18 cellular contexts compared by ENCODE assay signal in the genomic region with DNA sequence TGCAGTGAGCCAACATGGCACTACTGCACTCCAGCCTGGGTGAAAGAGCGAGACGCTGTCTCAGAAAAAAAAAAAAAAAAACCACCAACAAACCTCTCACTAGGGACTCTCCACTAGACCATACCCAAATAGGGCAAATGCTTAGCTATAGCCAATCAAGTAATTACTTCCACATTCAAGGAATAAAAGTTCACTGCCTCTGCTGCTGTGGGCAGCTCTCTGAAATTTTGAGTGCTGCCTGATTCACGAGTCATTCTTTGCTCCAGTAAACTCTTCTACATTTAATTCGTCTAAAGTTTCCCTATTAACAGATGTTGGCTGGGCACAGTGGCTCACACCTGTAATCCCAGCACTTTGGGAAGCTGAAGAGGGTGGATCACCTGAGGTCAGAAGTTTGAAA. TPM values are rescaled to one million over a fixed set of nuclear protein-coding genes. Genes with fewer than 3 reads are reported as not detected.
DNase-seq lines count a peak whose midpoint lies in the region; ATAC-seq and TF ChIP-seq lines count a peak whose summit lies in the region.
"Had no signal": no experiment of that assay in that cellular context is flagged by ENCODE, and none has a peak within 500 bp of the region (broad histone marks: within the 10 kb centered on the region; RNA-seq: fewer than 3 reads in every experiment).

No MANE protein-coding gene starts in this region.

- H3K36me3 ChIP-seq in GM23248 (ENCODE audit: low read depth) (no peaks in the 10 kb centered on the region), mesenchymal stem cell (ENCODE audit: control insufficient read depth in 1 of 2, insufficient read depth in 2 of 2, low read depth in 1 of 2, low read length in 2 of 2) (no peaks in the 10 kb centered on the region)

- H3K9ac ChIP-seq in GM23248 (no peak overlapping the region), mesenchymal stem cell (ENCODE audit: low read length) (peak overlapping the region; percentile 43)

- no peaks in the 10 kb centered on the region for H3K9me2 ChIP-seq in GM23248 (ENCODE audit: insufficient read depth)

- H4K8ac ChIP-seq in mesenchymal stem cell (ENCODE audit: low read length), result no peak overlapping the region

- no peak overlapping the region for H3K14ac ChIP-seq in mesenchymal stem cell (ENCODE audit: low read length in 2 of 2)

- H3K4ac ChIP-seq in mesenchymal stem cell (ENCODE audit: low read depth in 1 of 2, low read length in 2 of 2), result no peak overlapping the region

- H2BK15ac ChIP-seq in mesenchymal stem cell (ENCODE audit: low read depth, poor library complexity, severe bottlenecking), result no peak overlapping the region

- no peak overlapping the region for H3K4me2 ChIP-seq in GM23248 (ENCODE audit: unreplicated experiment)
- H3K4me2 ChIP-seq in mesenchymal stem cell (ENCODE audit: low read length, poor library complexity, severe bottlenecking), result no peak overlapping the region

- in situ Hi-C loops in ACHN (cut with HindIII; ENCODE audit: low pct_ligation_motif_present, low pct_unique_long_range_greater_than_20kb, low sequenced_read_pairs) (no loop called here), GM23248 (cut with MboI) (loop anchor here (25.0 kb wide), 1 partner anchor 866 kb away; a partner anchor contains a TSS)

- H3F3A ChIP-seq in GM23248 (ENCODE audit: insufficient read depth), result no peaks in the 10 kb centered on the region

- 17 to 32% methylated on average over 3 to 4 of the region's 4 CpGs for WGBS in GM23248 (ENCODE audit: low coverage in 1 of 2, low lambda C conversion rate in 2 of 2, missing lambda C conversion rate in 2 of 2), 2 experiments
- WGBS in mesenchymal stem cell, result 92% methylated on average over 3 of the region's 4 CpGs

- no peak overlapping the region for H4K91ac ChIP-seq in mesenchymal stem cell (ENCODE audit: low read length)

- H2AFZ ChIP-seq in GM23248, result peak overlapping the region; percentile 60
- no peak overlapping the region for H2AFZ ChIP-seq in mesenchymal stem cell (ENCODE audit: low read depth, low read length)

- peaks cover 5% of the 10 kb centered on the region; the same call in 1 of the 2 replicates for H3K4me1 ChIP-seq in GM23248 (ENCODE audit: insufficient read depth)
- H3K4me1 ChIP-seq in mesenchymal stem cell (ENCODE audit: control insufficient read depth, insufficient read depth, low read depth, low read length), result no peaks in the 10 kb centered on the region

- H3K9me3 ChIP-seq in GM23248 (ENCODE audit: low read depth) (no peaks in the 10 kb centered on the region), mesenchymal stem cell (ENCODE audit: control insufficient read depth, low read length) (no peaks in the 10 kb centered on the region)

- H2BK120ac ChIP-seq in mesenchymal stem cell (ENCODE audit: low read depth, low read length), result no peak overlapping the region

- H4K20me1 ChIP-seq in GM23248 (ENCODE audit: insufficient read depth), result no peaks in the 10 kb centered on the region

- H3K27ac ChIP-seq in GM23248, result no peak overlapping the region
- H3K27ac ChIP-seq in mesenchymal stem cell (ENCODE audit: low read length, poor library complexity, severe bottlenecking), result no peak overlapping the region
- H3K27ac ChIP-seq: C4-2B had no signal

- no peak for TF ChIP-seq CTCF in choroid plexus epithelial cell (conservative IDR thresholded peaks at IDR 0.05; ENCODE audit: low read depth, low read length)

- no peaks in the 10 kb centered on the region for H3K27me3 ChIP-seq in GM23248 (replicated peaks; ENCODE audit: insufficient read depth)
- no peaks in the 10 kb centered on the region for H3K27me3 ChIP-seq in mesenchymal stem cell (ENCODE audit: control insufficient read depth in 1 of 2, insufficient read depth in 1 of 2, low read length in 2 of 2)

- no peak for ATAC-seq in HG03039 (IDR thresholded peaks at IDR 0.05; ENCODE audit: unreplicated experiment)

- H3K18ac ChIP-seq in mesenchymal stem cell (ENCODE audit: low read depth in 1 of 2, low read length in 2 of 2), result no peak overlapping the region

- no peak overlapping the region for H2BK12ac ChIP-seq in mesenchymal stem cell (ENCODE audit: low read length in 2 of 2)

- H2BK5ac ChIP-seq in mesenchymal stem cell (ENCODE audit: low read depth, low read length, poor library complexity, severe bottlenecking), result no peak overlapping the region

- H3K79me2 ChIP-seq in GM23248 (ENCODE audit: insufficient read depth), result peaks cover 2% of the 10 kb centered on the region

- H3K23ac ChIP-seq in mesenchymal stem cell (ENCODE audit: low read length in 2 of 2), result no peak overlapping the region

- peak; percentile 17 for DNase-seq in ACHN
- peak; percentile 49 for DNase-seq in GM23248
- DNase-seq in choroid plexus epithelial cell (ENCODE audit: low read depth), result peak; percentile 46
- no peak for DNase-seq in mesenchymal stem cell
- no peak for DNase-seq in SKM-1 (lab: John Stamatoyannopoulos, UW; ENCODE audit: unreplicated experiment)
- no peak for DNase-seq in activated effector memory CD4-positive, alpha-beta T cell treated with anti-CD3 and anti-CD28 coated beads, Interleukin-2, amount 50 U/mL, for 16 hours
- no peak for DNase-seq in GOT3 (lab: John Stamatoyannopoulos, UW)
- DNase-seq: 8988T; DMS153; EL; KBM-7; NCI-H1417 treated with DMSO at 0.1 percent for 48 hours; NCI-H1930; NCI-H526 treated with DMSO at 0.1 percent for 48 hours; NK-92 treated with Interleukin-12 subunit alpha and Interleukin-12 subunit beta, amount 100 ng/mL, for 24 hours; SHP77 treated with DMSO at 0.1 percent for 48 hours had no signal

- H2AK5ac ChIP-seq in mesenchymal stem cell (ENCODE audit: low read length, severe bottlenecking), result no peak overlapping the region

- H3K79me1 ChIP-seq in mesenchymal stem cell (replicated peaks; ENCODE audit: low read length, poor library complexity, severe bottlenecking), result no peaks in the 10 kb centered on the region

- H3K4me3 ChIP-seq in GM23248 (no peak overlapping the region), choroid plexus epithelial cell (ENCODE audit: low read depth, low read length) (no peak overlapping the region), mesenchymal stem cell (ENCODE audit: insufficient read depth in 1 of 2, low read depth in 1 of 2, low read length in 2 of 2) (no peak overlapping the region)

RNA-seq across cellular contexts. Expression of a gene that starts 4.7 kb away (rescaled TPM):
- 31.7 and 31.8 TPM in 2 replicates for total RNA-seq in GM23248 (2014; rRNA removed; shearing (Covaris generic))
- polyA plus RNA-seq in GM23248 (2016; fragmentation: Nextera tagmentation; extraction: Ambion mirVana), result 61.6 and 64.0 TPM in 2 replicates
- polyA plus RNA-seq in mesenchymal stem cell (2013, experiment 1 of 2), result 42.8 TPM
- polyA plus RNA-seq in mesenchymal stem cell (2013, experiment 2 of 2), result 42.3 TPM

Comparison
In these comparisons a context has a peak if more than half of its experiments do, and no peak if none do; other contexts are left out.
1. DNase-seq: peak in ACHN (single experiment), GM23248 (single experiment) and choroid plexus epithelial cell (single experiment); none in mesenchymal stem cell (single experiment), SKM-1 (single experiment), activated effector memory CD4-positive, alpha-beta T cell treated with anti-CD3 and anti-CD28 coated beads, Interleukin-2, amount 50 U/mL, for 16 hours (single experiment) and GOT3 (single experiment).